In genomic region chr12:63779498-63780481, GRCh38 we compare ENCODE assay signal across 8 cellular contexts. TPM values are rescaled to one million over a fixed set of nuclear protein-coding genes. Genes with fewer than 3 reads are reported as not detected.
DNase-seq lines count a peak whose midpoint lies in the region; ATAC-seq and TF ChIP-seq lines count a peak whose summit lies in the region.

Gene RXYLT1 (plus strand): TSS chr12:63779909. CDS start chr12:63779961, 52 bp downstream.

- DNase-seq in ACHN (peak; percentile 83), NCI-H2171 treated with DMSO at 0.1 percent for 48 hours (lab: John Stamatoyannopoulos, UW) (peak; percentile 87), WERI-Rb-1 (peak; percentile 84), breast epithelium (ENCODE audit: low spot score in 2 of 2) (peak; percentile 74 to 82), smooth muscle cell (lab: John Stamatoyannopoulos, UW; ENCODE audit: unreplicated experiment) (peak; percentile 78)

- H3K27me3 ChIP-seq in WERI-Rb-1 (ENCODE audit: insufficient read depth, low read depth, severe bottlenecking) (no peaks in the 10 kb centered on the region), breast epithelium (no peaks in the 10 kb centered on the region), iPS-20b (ENCODE audit: insufficient read depth, low read length) (peaks cover 5% of the 10 kb centered on the region; the same call in 1 of the 2 replicates), smooth muscle cell (ENCODE audit: low read depth) (no peaks in the 10 kb centered on the region)

- peaks cover 8% of the 10 kb centered on the region for H3K79me2 ChIP-seq in smooth muscle cell (ENCODE audit: low read depth)

- 2% methylated on average over 84 of the region's 86 CpGs for WGBS in smooth muscle cell (ENCODE audit: low lambda C conversion rate)

- H3K4me3 ChIP-seq in WERI-Rb-1 (ENCODE audit: low read depth, low read length) = peak within 1 kb of the TSS; percentile 76
- H3K4me3 ChIP-seq in breast epithelium = peak within 1 kb of the TSS; percentile 65 to 96 (median 72)
- H3K4me3 ChIP-seq in iPS-20b (ENCODE audit: low read length) = peak within 1 kb of the TSS; percentile 95
- H3K4me3 ChIP-seq in smooth muscle cell = peak within 1 kb of the TSS; percentile 96

- peak within 1 kb of the TSS; percentile 98 for H3K4me2 ChIP-seq in smooth muscle cell

- peak; percentile 35 for TF ChIP-seq POLR2A in breast epithelium (IDR thresholded peaks at IDR 0.05)

- no peaks in the 10 kb centered on the region for H3K9me3 ChIP-seq in WERI-Rb-1 (ENCODE audit: severe bottlenecking)
- no peaks in the 10 kb centered on the region for H3K9me3 ChIP-seq in breast epithelium
- no peaks in the 10 kb centered on the region for H3K9me3 ChIP-seq in iPS-20b (ENCODE audit: insufficient read depth, low read depth, low read length)
- no peaks in the 10 kb centered on the region for H3K9me3 ChIP-seq in smooth muscle cell (replicated peaks; ENCODE audit: low read depth)

- peak within 1 kb of the TSS; percentile 98 for H2AFZ ChIP-seq in smooth muscle cell (ENCODE audit: low read depth)

- intact Hi-C loops in breast epithelium (cut with DNase I; ENCODE audit: low total_unique reads) = no loop called here

- in situ Hi-C loops in ACHN (cut with HindIII; ENCODE audit: low pct_ligation_motif_present, low pct_unique_long_range_greater_than_20kb, low sequenced_read_pairs) = no loop called here

- peak within 1 kb of the TSS; percentile 95 for H3K27ac ChIP-seq in WERI-Rb-1
- peak within 1 kb of the TSS; percentile 90 to 98 for H3K27ac ChIP-seq in breast epithelium
- peak within 1 kb of the TSS; percentile 60 for H3K27ac ChIP-seq in iPS-20b (ENCODE audit: low read length)
- H3K27ac ChIP-seq in smooth muscle cell (ENCODE audit: low read depth) = peak within 1 kb of the TSS; percentile 82

- H3K36me3 ChIP-seq in WERI-Rb-1 (peaks cover 15% of the 10 kb centered on the region), breast epithelium (no peaks in the 10 kb centered on the region), iPS-20b (ENCODE audit: insufficient read depth, low read depth, low read length) (peaks cover 36% of the 10 kb centered on the region), smooth muscle cell (ENCODE audit: low read depth) (peaks cover 9% of the 10 kb centered on the region)

- no peak for TF ChIP-seq CTCF in WERI-Rb-1 (IDR thresholded peaks at IDR 0.05; ENCODE audit: low read depth, low read length)
- TF ChIP-seq CTCF in breast epithelium (IDR thresholded peaks at IDR 0.05) = no peak
- TF ChIP-seq CTCF in smooth muscle cell (IDR thresholded peaks at IDR 0.05; ENCODE audit: borderline replicate concordance, insufficient read depth, poor library complexity, severe bottlenecking) = no peak

- no peaks in the 10 kb centered on the region for H3F3A ChIP-seq in smooth muscle cell (ENCODE audit: low read depth)

- H3K4me1 ChIP-seq in breast epithelium (no peaks in the 10 kb centered on the region), iPS-20b (ENCODE audit: insufficient read depth, low read length) (peaks cover 6% of the 10 kb centered on the region; the same call in 1 of the 2 replicates), smooth muscle cell (ENCODE audit: low read depth) (peaks cover 12% of the 10 kb centered on the region)

- ATAC-seq in GM18867 (IDR thresholded peaks at IDR 0.05; ENCODE audit: unreplicated experiment) (peak; percentile 97), HG03097 (IDR thresholded peaks at IDR 0.05; ENCODE audit: low FRiP score, unreplicated experiment) (peak; percentile 97)

- H3K9ac ChIP-seq in iPS-20b (ENCODE audit: low read depth, low read length) (peak within 1 kb of the TSS; percentile 84), smooth muscle cell (ENCODE audit: low read depth) (peak within 1 kb of the TSS; percentile 91)

- no peaks in the 10 kb centered on the region for H4K20me1 ChIP-seq in smooth muscle cell (ENCODE audit: low read depth)

RNA-seq across cellular contexts. Expression of gene RXYLT1, which starts in this region (rescaled TPM):
- 10 to 100 TPM; 16.0 to 20.2 (median 19.0) TPM for total RNA-seq in breast epithelium
- 11.1 and 14.4 TPM in 2 replicates for total RNA-seq in smooth muscle cell
- 9.4 and 12.7 TPM in 2 replicates for polyA plus RNA-seq in smooth muscle cell

Comparison
In these comparisons a context has a peak if more than half of its experiments do, and no peak if none do; other contexts are left out.
1. Peak in every context shown above with its lines: DNase-seq, ATAC-seq, H3K4me3 ChIP-seq and H3K27ac ChIP-seq.